In genomic region chr4:83758331-83758730, GRCh38 we compare ENCODE assay signal across 4 cellular contexts.
"Had no signal": no experiment of that assay in that cellular context is flagged by ENCODE, and none has a peak within 500 bp of the region (broad histone marks: within the 10 kb centered on the region; RNA-seq: fewer than 3 reads in every experiment).

No MANE protein-coding gene starts in this region.

- H3K4me3 ChIP-seq: GM23338 had no signal

- ATAC-seq: GM23338, HepG2 had no signal

- DNase-seq: H9, HCEC 1CT had no signal
